Comparison of ENCODE assay signal across 14 cellular contexts in the genomic region with DNA sequence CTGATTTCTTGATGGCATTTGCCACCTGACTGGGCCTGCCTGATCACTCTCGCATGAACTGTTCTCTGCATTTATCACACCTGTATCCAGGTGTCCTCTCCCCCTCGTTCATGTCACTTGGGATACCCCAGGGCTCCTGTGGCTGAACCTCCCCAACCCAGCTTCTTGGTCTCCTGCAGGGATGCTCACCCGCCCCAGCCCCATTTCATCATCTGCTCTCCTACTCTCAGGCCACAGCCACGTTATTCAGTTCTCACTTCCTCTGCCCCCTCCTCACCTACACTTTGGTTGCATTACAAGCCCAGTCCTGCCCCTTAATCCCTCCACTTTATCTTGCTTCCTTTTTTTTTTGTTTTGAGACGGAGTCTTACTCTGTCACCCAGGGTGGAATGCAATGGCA. TPM values are rescaled to one million over a fixed set of nuclear protein-coding genes. Genes with fewer than 3 reads are reported as not detected.
DNase-seq lines count a peak whose midpoint lies in the region; ATAC-seq, FAIRE-seq and TF ChIP-seq lines count a peak whose summit lies in the region.
"Had no signal": no experiment of that assay in that cellular context is flagged by ENCODE, and none has a peak within 500 bp of the region (broad histone marks: within the 10 kb centered on the region; RNA-seq: fewer than 3 reads in every experiment).

No MANE protein-coding gene starts in this region.

- no peak for FAIRE-seq in H1 (lab: Jason Lieb, UNC)

- no peak overlapping the region for H2AFZ ChIP-seq in H1 (ENCODE audit: low read length)

- TF ChIP-seq CTCF in MCF 10A (IDR thresholded peaks at IDR 0.05; ENCODE audit: unreplicated experiment), result no peak
- no peak for TF ChIP-seq CTCF in breast epithelium (IDR thresholded peaks at IDR 0.05)
- TF ChIP-seq CTCF in H1 (IDR thresholded peaks at IDR 0.05; ENCODE audit: control extremely low read depth in 1 of 3, insufficient read depth in 1 of 3, low read depth in 1 of 3, low read length in 3 of 3), result no peak

- H3K27ac Mint-ChIP-seq in MCF 10A (ENCODE audit: low read depth, unreplicated experiment) (peak overlapping the region; percentile 42), T-helper 17 cell (no peak overlapping the region)
- no peak overlapping the region for H3K27ac Mint-ChIP-seq in activated naive CD4-positive, alpha-beta T cell treated with anti-CD3 and anti-CD28 coated beads, Interleukin-2, amount 10 ng/mL, durations not matched to agents 7 days and 5 days

- no peak overlapping the region for H4K5ac ChIP-seq in H1 (ENCODE audit: insufficient read length, low read depth, low read length)

- POLR2A ChIA-PET in MCF 10A (lab: Yijun Ruan, JAX) (interaction anchor here (0.7 to 1.8 kb wide), 3 partner anchors 35 to 233 kb away, joined by 3 to 10 read pairs (median 4); a partner anchor contains a TSS), H1 (lab: Charles Lee; ENCODE audit: partially characterized antibody) (interaction anchor here (1.2 to 2.3 kb wide), 4 partner anchors 9 to 66 kb away, joined by 3 to 6 read pairs (median 5); a partner anchor contains a TSS)

- no peak overlapping the region for H4K91ac ChIP-seq in H1 (replicated peaks; ENCODE audit: insufficient read length, low read length)

- H3K18ac ChIP-seq in H1 (ENCODE audit: extremely low read depth, low read length), result peak overlapping the region; percentile 42; the same call in 1 of the 2 replicates

- H4K8ac ChIP-seq in H1 (ENCODE audit: extremely low read depth, insufficient read depth, low read length), result no peak overlapping the region

- ATAC-seq in T-helper 17 cell, result no peak

- no peak overlapping the region for H3K9ac ChIP-seq in H1 (replicated peaks in 1 of 4; ENCODE audit: extremely low read depth in 1 of 4, low read depth in 3 of 4, low read length in 3 of 4)

- DNase-seq in MCF 10A (ENCODE audit: unreplicated experiment), result no peak
- DNase-seq in breast epithelium (ENCODE audit: low spot score in 2 of 2), result no peak
- DNase-seq in NOMO-1 treated with DMSO at 0.1 percent for 48 hours (lab: John Stamatoyannopoulos, UW; ENCODE audit: unreplicated experiment), result peak; percentile 81
- DNase-seq in H1 (ENCODE audit: low read depth in 1 of 2, low spot score in 2 of 2), result no peak
- no peak for DNase-seq in activated naive CD4-positive, alpha-beta T cell treated with anti-CD3 and anti-CD28 coated beads, Interleukin-2, amount 10 ng/mL, durations not matched to agents 7 days and 5 days
- no peak for DNase-seq in SW480 (ENCODE audit: low spot score)
- no peak for DNase-seq in T-helper 17 cell
- no peak for DNase-seq in HK-2 (ENCODE audit: unreplicated experiment)
- DNase-seq: effector CD4-positive, alpha-beta T cell; NCI-H526 treated with DMSO at 0.1 percent for 48 hours had no signal

- WGBS in H1 (ENCODE audit: extremely low coverage in 1 of 2, insufficient coverage in 1 of 2, insufficient read length in 1 of 2, insufficient replicate concordance in 2 of 2, low coverage in 1 of 2, low lambda C conversion rate in 2 of 2, missing lambda C conversion rate in 1 of 2), 2 experiments, result 80% methylated on average over 5 of the region's 5 CpGs; no CpG with 5 or more reads in 1 of the 2 experiments

- H2BK5ac ChIP-seq in H1 (ENCODE audit: low read depth, low read length), result no peak overlapping the region

- no peak overlapping the region for H2BK20ac ChIP-seq in H1 (ENCODE audit: low read length)

- TF ChIP-seq POLR2A in breast epithelium (IDR thresholded peaks at IDR 0.05), result no peak
- no peak for TF ChIP-seq POLR2A in H1 (IDR thresholded peaks at IDR 0.05; ENCODE audit: control extremely low read depth in 1 of 2, low read depth in 2 of 2, low read length in 2 of 2)

- H3K4ac ChIP-seq in H1 (replicated peaks; ENCODE audit: insufficient read length, low read depth, low read length), result no peak overlapping the region

- no TSS peak for BruUV-seq in MCF 10A (replicated peaks; lab: Mats Ljungman, UMichigan)

- H2AK5ac ChIP-seq in H1 (ENCODE audit: low read depth, low read length), result no peak overlapping the region

- H3K4me1 Mint-ChIP-seq in MCF 10A (ENCODE audit: insufficient read depth, unreplicated experiment) (peaks cover 17% of the 10 kb centered on the region), T-helper 17 cell (peaks cover 18% of the 10 kb centered on the region)
- H3K4me1 Mint-ChIP-seq in activated naive CD4-positive, alpha-beta T cell treated with anti-CD3 and anti-CD28 coated beads, Interleukin-2, amount 10 ng/mL, durations not matched to agents 7 days and 5 days, result peaks cover 10% of the 10 kb centered on the region

- H2BK15ac ChIP-seq in H1 (ENCODE audit: low read length), result 0 out of 2 replicates have a peak overlapping the region, but pooled peaks have one; percentile 36

- CTCF ChIA-PET in MCF 10A (lab: Yijun Ruan, JAX) (interaction anchor here (0.7 to 5.2 kb wide), 16 partner anchors 9 to 190 kb away, joined by 3 to 57 read pairs (median 4); a partner anchor contains a TSS), H1 (lab: Charles Lee; ENCODE audit: partially characterized antibody) (interaction anchor here (0.6 to 3.1 kb wide), 35 partner anchors 8 to 288 kb away, joined by 3 to 75 read pairs (median 6); a partner anchor contains a TSS)
- CTCF ChIA-PET in activated naive CD4-positive, alpha-beta T cell treated with anti-CD3 and anti-CD28 coated beads, Interleukin-2, amount 10 ng/mL, durations not matched to agents 7 days and 5 days (lab: Charles Lee), result interaction anchor here (0.6 to 3.1 kb wide), 27 partner anchors 9 to 309 kb away, joined by 3 to 67 read pairs (median 7); a partner anchor contains a TSS

- no peak overlapping the region for H3K14ac ChIP-seq in H1 (ENCODE audit: insufficient read length)

- TF ChIP-seq RAD21 in H1 (IDR thresholded peaks at IDR 0.05 in 1 of 2, conservative IDR thresholded peaks at IDR 0.05 in 1 of 2; ENCODE audit: low read depth in 2 of 2, low read length in 2 of 2), result no peak

- no peaks in the 10 kb centered on the region for H3K9me3 Mint-ChIP-seq in MCF 10A (ENCODE audit: unreplicated experiment)
- H3K9me3 Mint-ChIP-seq in activated naive CD4-positive, alpha-beta T cell treated with anti-CD3 and anti-CD28 coated beads, Interleukin-2, amount 10 ng/mL, durations not matched to agents 7 days and 5 days, result no peaks in the 10 kb centered on the region

- no peaks in the 10 kb centered on the region for H3K4me1 ChIP-seq in breast epithelium
- H3K4me1 ChIP-seq in H1 (replicated peaks in 1 of 4; ENCODE audit: control insufficient read depth in 3 of 4, insufficient read depth in 4 of 4, low read length in 3 of 4), result peaks cover 0 to 2% (median 0%) of the 10 kb centered on the region in 4 experiments; a peak in 2 of 7 replicates

- H4K20me1 ChIP-seq in H1 (replicated peaks in 1 of 2; ENCODE audit: control insufficient read depth in 1 of 2, insufficient read depth in 2 of 2, low read length in 2 of 2), result no peaks in the 10 kb centered on the region

- H2BK120ac ChIP-seq in H1 (replicated peaks; ENCODE audit: low read depth, low read length), result no peak overlapping the region

- no peak for TF ChIP-seq EP300 in H1 (IDR thresholded peaks at IDR 0.05; ENCODE audit: borderline replicate concordance in 1 of 2, low read depth in 2 of 2, low read length in 2 of 2)

- no peak overlapping the region for H2BK12ac ChIP-seq in H1 (ENCODE audit: low read depth, low read length)

- H3K79me1 ChIP-seq in H1 (ENCODE audit: low read depth, low read length), result no peaks in the 10 kb centered on the region

- H3K36me3 ChIP-seq in breast epithelium (no peaks in the 10 kb centered on the region), H1 (ENCODE audit: control insufficient read depth in 2 of 4, insufficient read depth in 4 of 4, low read length in 3 of 4) (no peaks in the 10 kb centered on the region)
- H3K36me3 ChIP-seq: brain microvascular endothelial cell, sigmoid colon, SJCRH30, vagina had no signal

- H3K23me2 ChIP-seq in H1 (ENCODE audit: low read depth, low read length), result no peaks in the 10 kb centered on the region

- H3K27ac ChIP-seq in breast epithelium (no peak overlapping the region), H1 (ENCODE audit: low read depth, low read length) (no peak overlapping the region)
- H3K27ac ChIP-seq: brain microvascular endothelial cell, sigmoid colon, SJCRH30, vagina had no signal

- no peak overlapping the region for H3K4me3 ChIP-seq in breast epithelium
- no peak overlapping the region for H3K4me3 ChIP-seq in H1 (ENCODE audit: extremely low read depth in 1 of 4, insufficient read depth in 2 of 4, low read depth in 3 of 4, low read length in 4 of 4)
- H3K4me3 ChIP-seq: sigmoid colon, SJCRH30, vagina had no signal

- no peak overlapping the region for H3K56ac ChIP-seq in H1 (replicated peaks; ENCODE audit: insufficient read length, low read depth, low read length)

- H3K27me3 Mint-ChIP-seq in MCF 10A (ENCODE audit: insufficient read depth, unreplicated experiment) (peaks cover 22% of the 10 kb centered on the region), T-helper 17 cell (peaks cover 33% of the 10 kb centered on the region)
- peaks cover 33% of the 10 kb centered on the region for H3K27me3 Mint-ChIP-seq in activated naive CD4-positive, alpha-beta T cell treated with anti-CD3 and anti-CD28 coated beads, Interleukin-2, amount 10 ng/mL, durations not matched to agents 7 days and 5 days

- intact Hi-C loops in MCF 10A (cut with micrococcal nuclease) (loop anchor here (1.0 to 5.0 kb wide), 5 partner anchors 62 to 293 kb away; a partner anchor contains a TSS), breast epithelium (cut with DNase I; ENCODE audit: low total_unique reads) (loop anchor here (10.0 kb wide), 2 partner anchors 188 to 278 kb away; a partner anchor contains a TSS)

- no peak overlapping the region for H3K4me3 Mint-ChIP-seq in MCF 10A (ENCODE audit: unreplicated experiment)
- no peak overlapping the region for H3K4me3 Mint-ChIP-seq in activated naive CD4-positive, alpha-beta T cell treated with anti-CD3 and anti-CD28 coated beads, Interleukin-2, amount 10 ng/mL, durations not matched to agents 7 days and 5 days
- H3K4me3 Mint-ChIP-seq in T-helper 17 cell, result no peak overlapping the region

- H3K36me3 Mint-ChIP-seq in MCF 10A (ENCODE audit: insufficient read depth, unreplicated experiment), result no peaks in the 10 kb centered on the region
- H3K36me3 Mint-ChIP-seq in activated naive CD4-positive, alpha-beta T cell treated with anti-CD3 and anti-CD28 coated beads, Interleukin-2, amount 10 ng/mL, durations not matched to agents 7 days and 5 days, result no peaks in the 10 kb centered on the region
- H3K36me3 Mint-ChIP-seq in T-helper 17 cell (ENCODE audit: low read depth), result peaks cover 5% of the 10 kb centered on the region

- no peaks in the 10 kb centered on the region for H3K79me2 ChIP-seq in H1 (ENCODE audit: control insufficient read depth in 1 of 2, insufficient read depth in 2 of 2, low read length in 2 of 2)

- H3K9me3 ChIP-seq in breast epithelium, result no peaks in the 10 kb centered on the region
- no peaks in the 10 kb centered on the region for H3K9me3 ChIP-seq in H1 (ENCODE audit: insufficient read depth in 2 of 2, low read depth in 1 of 2, low read length in 1 of 2)
- H3K9me3 ChIP-seq in T-helper 17 cell (ENCODE audit: control insufficient read depth, low read length, poor library complexity, severe bottlenecking), result no peaks in the 10 kb centered on the region
- H3K9me3 ChIP-seq: sigmoid colon, SJCRH30, vagina had no signal

- H3K4me2 ChIP-seq in H1 (ENCODE audit: insufficient read depth in 1 of 2, low read depth in 2 of 2, low read length in 2 of 2), result no peak overlapping the region

- no peak overlapping the region for H3K23ac ChIP-seq in H1 (ENCODE audit: insufficient read length)

- H3K27me3 ChIP-seq in breast epithelium, result no peaks in the 10 kb centered on the region
- H3K27me3 ChIP-seq in H1 (replicated peaks in 1 of 4; ENCODE audit: control insufficient read depth in 3 of 4, extremely low read depth in 1 of 4, insufficient read depth in 3 of 4, low read length in 3 of 4), result no peaks in the 10 kb centered on the region
- H3K27me3 ChIP-seq: brain microvascular endothelial cell, sigmoid colon, SJCRH30, vagina had no signal

RNA-seq across cellular contexts. Expression of a gene that starts 35.5 kb away (rescaled TPM):
- total RNA-seq in MCF 10A (2022) (517 and 606 TPM in 2 replicates), breast epithelium (100 to 1,000 TPM; 364 to 620 (median 409) TPM), T-helper 17 cell (100 to 1,000 TPM; 325 to 376 TPM)
- total RNA-seq in H1 (2021; fragmentation: NEBNext Ultra II Directional; extraction: Animal tissue kit (Norgen Biotek cat#: 25700)), result 413 and 423 TPM in 2 replicates
- 417 and 556 TPM in 2 replicates for polyA plus RNA-seq in H1 (2011; rRNA removed)
- 336 TPM for polyA plus RNA-seq in H1 (2011; cell fraction: cytosol; rRNA removed)
- 245 TPM for polyA plus RNA-seq in H1 (2011; cell fraction: nucleus; rRNA removed)
- polyA plus RNA-seq in H1 (2012, experiment 1 of 2), result 316 to 392 TPM (median 338 TPM) in 4 replicates
- polyA plus RNA-seq in H1 (2012, experiment 2 of 2), result 298 TPM
- polyA plus RNA-seq in H1 (2013, experiment 1 of 2), result 745 TPM
- polyA plus RNA-seq in H1 (2013, experiment 2 of 2), result 748 TPM
- polyA minus RNA-seq in H1 (2011; rRNA and poly(A)+ RNA removed), result 292 and 323 TPM in 2 replicates
- 136 TPM for polyA minus RNA-seq in H1 (2011; cell fraction: cytosol; rRNA and poly(A)+ RNA removed)
- polyA minus RNA-seq in H1 (2011; cell fraction: nucleus; rRNA and poly(A)+ RNA removed), result 134 TPM

RNA-seq across cellular contexts. Expression of a gene that starts 51.4 kb away (rescaled TPM):
- total RNA-seq in MCF 10A (2022) (19.9 and 23.1 TPM in 2 replicates), breast epithelium (10 to 100 TPM; 11.4 to 15.8 (median 12.1) TPM), T-helper 17 cell (1 to 10 TPM; 8.7 to 9.3 TPM)
- total RNA-seq in H1 (2021; fragmentation: NEBNext Ultra II Directional; extraction: Animal tissue kit (Norgen Biotek cat#: 25700)), result 27.9 and 30.2 TPM in 2 replicates
- 9.4 and 16.3 TPM in 2 replicates for polyA plus RNA-seq in H1 (2011; rRNA removed)
- polyA plus RNA-seq in H1 (2011; cell fraction: cytosol; rRNA removed), result 7.6 TPM
- polyA plus RNA-seq in H1 (2011; cell fraction: nucleus; rRNA removed), result 23.8 TPM
- 12.5 to 17.8 TPM (median 16.7 TPM) in 4 replicates for polyA plus RNA-seq in H1 (2012, experiment 1 of 2)
- 16.1 TPM for polyA plus RNA-seq in H1 (2012, experiment 2 of 2)
- polyA plus RNA-seq in H1 (2013, experiment 1 of 2), result 13.6 TPM
- 12.7 TPM for polyA plus RNA-seq in H1 (2013, experiment 2 of 2)
- 10.2 and 16.9 TPM in 2 replicates for polyA minus RNA-seq in H1 (2011; rRNA and poly(A)+ RNA removed)
- polyA minus RNA-seq in H1 (2011; cell fraction: cytosol; rRNA and poly(A)+ RNA removed), result 16.4 TPM
- polyA minus RNA-seq in H1 (2011; cell fraction: nucleus; rRNA and poly(A)+ RNA removed), result 22.2 TPM
